Comparison of ENCODE assay signal across 8 cellular contexts in the genomic region with DNA sequence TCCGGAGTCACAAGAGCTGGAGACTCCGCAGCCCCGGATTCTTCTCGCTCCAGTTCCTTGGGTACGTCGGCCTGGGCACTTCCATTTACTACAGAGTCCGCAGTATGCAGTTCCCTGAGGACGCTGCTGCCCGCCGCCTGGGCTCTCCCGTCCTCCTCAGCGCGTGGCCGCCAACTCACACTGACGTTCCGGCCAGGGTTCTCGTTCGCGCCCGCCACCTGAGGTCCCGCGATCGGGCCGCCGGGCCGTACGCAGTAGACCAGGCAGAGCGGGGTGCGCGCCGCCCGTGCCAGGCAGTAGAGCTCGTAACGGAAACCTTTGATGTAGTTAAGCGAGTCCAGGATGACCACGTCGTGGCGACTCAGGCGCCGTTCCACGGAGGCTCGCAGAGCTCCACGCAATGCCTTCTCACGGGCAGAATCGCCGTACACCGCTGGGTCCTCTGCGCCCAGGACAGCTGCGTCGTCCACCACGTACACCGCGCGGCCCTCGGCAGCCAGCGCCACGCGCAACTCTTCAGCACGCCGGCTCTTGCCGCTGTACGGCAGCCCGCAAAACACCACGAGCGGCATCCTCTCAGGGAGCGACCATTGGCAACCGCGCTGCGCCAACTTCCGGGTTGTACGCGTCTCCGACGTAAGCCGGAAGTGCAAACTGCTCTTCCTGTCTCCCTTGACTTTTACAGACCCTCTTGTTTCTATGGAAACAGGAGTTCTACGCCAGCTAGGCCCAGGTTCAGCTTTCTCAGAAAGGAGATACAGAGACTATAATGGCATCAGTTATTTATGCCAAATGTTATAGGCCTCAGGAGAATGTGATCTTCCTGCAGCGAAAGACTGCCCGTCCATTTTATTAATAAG. TPM values are rescaled to one million over a fixed set of nuclear protein-coding genes. Genes with fewer than 3 reads are reported as not detected.
A peak's percentile ranks its signal among the peaks of the same experiment; 100 is the strongest.
DNase-seq lines count a peak whose midpoint lies in the region; ATAC-seq and TF ChIP-seq lines count a peak whose summit lies in the region.

A gene with protein sequence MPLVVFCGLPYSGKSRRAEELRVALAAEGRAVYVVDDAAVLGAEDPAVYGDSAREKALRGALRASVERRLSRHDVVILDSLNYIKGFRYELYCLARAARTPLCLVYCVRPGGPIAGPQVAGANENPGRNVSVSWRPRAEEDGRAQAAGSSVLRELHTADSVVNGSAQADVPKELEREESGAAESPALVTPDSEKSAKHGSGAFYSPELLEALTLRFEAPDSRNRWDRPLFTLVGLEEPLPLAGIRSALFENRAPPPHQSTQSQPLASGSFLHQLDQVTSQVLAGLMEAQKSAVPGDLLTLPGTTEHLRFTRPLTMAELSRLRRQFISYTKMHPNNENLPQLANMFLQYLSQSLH (minus strand): TSS at position 621 of the 860 bp plus-strand sequence. CDS start 49 bp downstream, at position 572.

- peak within 1 kb of the TSS; percentile 88 for H3K4me3 ChIP-seq in Caco-2 (ENCODE audit: low read depth, low read length)
- H3K4me3 ChIP-seq in endocrine pancreas (ENCODE audit: control insufficient read depth, insufficient read depth, low read length), result peak within 1 kb of the TSS; percentile 84
- peak within 1 kb of the TSS; percentile 98 for H3K4me3 ChIP-seq in mesendoderm (ENCODE audit: low read length)

- H3K79me2 ChIP-seq in mesendoderm (ENCODE audit: control insufficient read depth, insufficient read depth, low read length), result peaks cover 10% of the 10 kb centered on the region

- TSS peak; percentile 71 for BruUV-seq in Caco-2 (replicated peaks; lab: Mats Ljungman, UMichigan)

- peak within 1 kb of the TSS; percentile 92 for H3K23ac ChIP-seq in mesendoderm (ENCODE audit: low read length)

- peak within 1 kb of the TSS; percentile 89 for H3K27ac Mint-ChIP-seq in Caco-2 (ENCODE audit: unreplicated experiment)
- H3K27ac Mint-ChIP-seq in activated CD8-positive, alpha-beta memory T cell treated with anti-CD3 and anti-CD28 coated beads, Interleukin-2, amount 10 ng/mL, durations not matched to agents 7 days and 5 days, result peak within 1 kb of the TSS; percentile 95

- POLR2A ChIA-PET in Caco-2 (lab: Charles Lee), result interaction anchor here (0.5 to 1.0 kb wide), 2 partner anchors 22 to 52 kb away, joined by 3 to 5 read pairs; a partner anchor contains a TSS

- peak within 1 kb of the TSS; percentile 95 for H3K9ac ChIP-seq in endocrine pancreas (ENCODE audit: control insufficient read depth, insufficient read depth, low read length)
- H3K9ac ChIP-seq in mesendoderm (ENCODE audit: low read length), result peak within 1 kb of the TSS; percentile 97

- H3K4me1 ChIP-seq in Caco-2, result peaks cover 6% of the 10 kb centered on the region; the same call in 1 of the 2 replicates
- H3K4me1 ChIP-seq in endocrine pancreas (ENCODE audit: control insufficient read depth, insufficient read depth, low read length), result peaks cover 14% of the 10 kb centered on the region
- H3K4me1 ChIP-seq in mesendoderm (ENCODE audit: control insufficient read depth, low read depth, low read length), result no peaks in the 10 kb centered on the region

- no peak within 1 kb of the TSS for H2BK15ac ChIP-seq in mesendoderm (replicated peaks; ENCODE audit: low read depth)

- H3K4me1 Mint-ChIP-seq in Caco-2 (ENCODE audit: low read depth, unreplicated experiment), result peaks cover 6% of the 10 kb centered on the region
- H3K4me1 Mint-ChIP-seq in activated CD8-positive, alpha-beta memory T cell treated with anti-CD3 and anti-CD28 coated beads, Interleukin-2, amount 10 ng/mL, durations not matched to agents 7 days and 5 days, result peaks cover 29% of the 10 kb centered on the region

- no peaks in the 10 kb centered on the region for H3K9me3 Mint-ChIP-seq in Caco-2 (ENCODE audit: unreplicated experiment)
- no peaks in the 10 kb centered on the region for H3K9me3 Mint-ChIP-seq in activated CD8-positive, alpha-beta memory T cell treated with anti-CD3 and anti-CD28 coated beads, Interleukin-2, amount 10 ng/mL, durations not matched to agents 7 days and 5 days (ENCODE audit: low read depth)

- CTCF ChIA-PET in Caco-2 (lab: Charles Lee), result no interaction called here
- CTCF ChIA-PET in activated CD8-positive, alpha-beta memory T cell treated with anti-CD3 and anti-CD28 coated beads, Interleukin-2, amount 10 ng/mL, durations not matched to agents 7 days and 5 days (lab: Charles Lee), result no interaction called here

- peak; percentile 85 for ATAC-seq in GM21390 (IDR thresholded peaks at IDR 0.05; ENCODE audit: unreplicated experiment)
- ATAC-seq in activated CD8-positive, alpha-beta memory T cell treated with anti-CD3 and anti-CD28 coated beads, Interleukin-2, amount 10 ng/mL, durations not matched to agents 7 days and 5 days, result peak; percentile 95

- H3K4me2 ChIP-seq in mesendoderm (ENCODE audit: low read length), result peak within 1 kb of the TSS; percentile 14

- no peak within 1 kb of the TSS for H2BK120ac ChIP-seq in mesendoderm (ENCODE audit: low read depth, low read length)

- intact Hi-C loops in Caco-2 (cut with micrococcal nuclease; ENCODE audit: unreplicated experiment), result loop anchor here (2.0 kb wide), 1 partner anchor 19 kb away; no protein-coding TSS in a partner anchor

- peak within 1 kb of the TSS; percentile 8 for H3K27ac ChIP-seq in mesendoderm (ENCODE audit: low read depth, low read length)

- peak; percentile 75 to 77 for DNase-seq in Caco-2
- peak in 75 of 76 experiments; percentile 12 to 82 (median 70) for DNase-seq in HUDEP-2 (lab: John Stamatoyannopoulos, UW; ENCODE audit: unreplicated experiment in 76 of 76)
- peak; percentile 76 for DNase-seq in NOMO-1 treated with dmso at 0.1 percent for 144 hours (lab: John Stamatoyannopoulos, UW; ENCODE audit: unreplicated experiment)
- DNase-seq in activated CD8-positive, alpha-beta memory T cell treated with anti-CD3 and anti-CD28 coated beads, Interleukin-2, amount 10 ng/mL, durations not matched to agents 7 days and 5 days, result peak; percentile 94
- peak; percentile 96 for DNase-seq in mesendoderm
- peak; percentile 71 for DNase-seq in stimulated activated CD8-positive, alpha-beta memory T cell treated with anti-CD3 and anti-CD28 coated beads, Interleukin-15, amount 100 ng/mL, for 1 hour (ENCODE audit: low read depth)

- H3K18ac ChIP-seq in mesendoderm (ENCODE audit: low read length), result no peak within 1 kb of the TSS

- H3K27me3 Mint-ChIP-seq in Caco-2 (ENCODE audit: insufficient read depth, unreplicated experiment), result no peaks in the 10 kb centered on the region
- H3K27me3 Mint-ChIP-seq in activated CD8-positive, alpha-beta memory T cell treated with anti-CD3 and anti-CD28 coated beads, Interleukin-2, amount 10 ng/mL, durations not matched to agents 7 days and 5 days, result no peaks in the 10 kb centered on the region

- H4K8ac ChIP-seq in mesendoderm (ENCODE audit: low read depth, low read length), result no peak within 1 kb of the TSS

- H2AK5ac ChIP-seq in mesendoderm (ENCODE audit: low read length), result no peak within 1 kb of the TSS

- H2BK5ac ChIP-seq in mesendoderm (ENCODE audit: low read length), result peak within 1 kb of the TSS; percentile 36

- TF ChIP-seq CTCF in Caco-2 (IDR thresholded peaks at IDR 0.05; ENCODE audit: insufficient read depth in 1 of 2, low read depth in 1 of 2, low read length in 1 of 2, severe bottlenecking in 1 of 2, unreplicated experiment in 1 of 2), result no peak

- no peak within 1 kb of the TSS for H3K4ac ChIP-seq in mesendoderm (ENCODE audit: low read depth, low read length)

- H3K9me3 ChIP-seq in Caco-2, result no peaks in the 10 kb centered on the region
- H3K9me3 ChIP-seq in endocrine pancreas (ENCODE audit: control insufficient read depth, low read length), result no peaks in the 10 kb centered on the region

- H3K56ac ChIP-seq in mesendoderm (ENCODE audit: low read length), result peak within 1 kb of the TSS; percentile 100

- peaks cover 20% of the 10 kb centered on the region for H3K36me3 Mint-ChIP-seq in Caco-2 (ENCODE audit: insufficient read depth, unreplicated experiment)
- H3K36me3 Mint-ChIP-seq in activated CD8-positive, alpha-beta memory T cell treated with anti-CD3 and anti-CD28 coated beads, Interleukin-2, amount 10 ng/mL, durations not matched to agents 7 days and 5 days, result peaks cover 24% of the 10 kb centered on the region

- H3K27me3 ChIP-seq in Caco-2 (replicated peaks; ENCODE audit: control insufficient read depth, insufficient read depth, low read length) (no peaks in the 10 kb centered on the region), endocrine pancreas (ENCODE audit: control insufficient read depth, insufficient read depth, low read length) (no peaks in the 10 kb centered on the region), mesendoderm (ENCODE audit: insufficient read depth, low read length, poor library complexity) (no peaks in the 10 kb centered on the region)

- H4K5ac ChIP-seq in mesendoderm (ENCODE audit: low read length), result no peak within 1 kb of the TSS

- peaks cover 7% of the 10 kb centered on the region for H3K79me1 ChIP-seq in mesendoderm (ENCODE audit: low read length)

- peak within 1 kb of the TSS; percentile 84 for H3K4me3 Mint-ChIP-seq in Caco-2 (ENCODE audit: unreplicated experiment)
- H3K4me3 Mint-ChIP-seq in activated CD8-positive, alpha-beta memory T cell treated with anti-CD3 and anti-CD28 coated beads, Interleukin-2, amount 10 ng/mL, durations not matched to agents 7 days and 5 days, result peak within 1 kb of the TSS; percentile 95

- no CpG with 5 or more reads among the region's 78 CpGs for WGBS in mesendoderm (ENCODE audit: extremely low coverage, insufficient coverage, low lambda C conversion rate)

- H3K36me3 ChIP-seq in Caco-2 (ENCODE audit: control insufficient read depth, insufficient read depth, low read length) (no peaks in the 10 kb centered on the region; the same call in 1 of the 2 replicates), endocrine pancreas (ENCODE audit: control insufficient read depth, insufficient read depth, low read length) (no peaks in the 10 kb centered on the region), mesendoderm (ENCODE audit: control insufficient read depth, insufficient read depth, low read length) (no peaks in the 10 kb centered on the region)

RNA-seq across cellular contexts. Expression of the gene that starts here (rescaled TPM):
- total RNA-seq in Caco-2 (2022), result 10.1 and 11.8 TPM in 2 replicates
- total RNA-seq in activated CD8-positive, alpha-beta memory T cell treated with anti-CD3 and anti-CD28 coated beads, Interleukin-2, amount 10 ng/mL, durations not matched to agents 7 days and 5 days, result 10 to 100 TPM; 15.0 to 18.0 TPM
- 9.4 TPM for polyA plus RNA-seq in mesendoderm (2013, experiment 1 of 2)
- polyA plus RNA-seq in mesendoderm (2013, experiment 2 of 2), result 9.2 TPM

Comparison
In these comparisons a context has a peak if more than half of its experiments do, and no peak if none do; other contexts are left out.
1. Peak in every context shown above with its lines: DNase-seq, ATAC-seq, H3K4me3 ChIP-seq and H3K27ac ChIP-seq.